In the genomic region with DNA sequence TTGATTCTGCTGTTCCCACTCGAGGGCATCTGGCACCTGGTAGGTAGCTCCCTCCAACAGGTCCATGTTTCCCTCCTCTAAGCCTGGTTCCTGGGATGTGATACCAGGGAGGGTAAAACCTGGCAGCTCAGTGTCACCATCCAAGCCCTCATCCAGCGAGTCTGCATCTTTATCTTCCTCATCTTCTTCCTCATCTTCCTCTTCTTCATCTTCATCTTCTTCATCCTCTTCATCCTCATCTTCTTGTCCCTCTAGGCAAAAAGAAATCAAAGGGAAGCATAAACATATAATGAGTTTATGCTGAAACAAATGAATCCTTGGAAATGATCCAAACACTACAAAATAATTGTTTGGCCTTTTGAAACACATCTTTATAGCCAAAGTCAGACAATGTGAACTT, we compare ENCODE assay signal across 27 cellular contexts.
"Had no signal": no experiment of that assay in that cellular context is flagged by ENCODE, and none has a peak within 500 bp of the region (broad histone marks: within the 10 kb centered on the region; RNA-seq: fewer than 3 reads in every experiment).

No MANE protein-coding gene starts in this region.

- H3K4me1 Mint-ChIP-seq: neural progenitor cell; stimulated activated effector memory CD8-positive, alpha-beta T cell treated with anti-CD3 and anti-CD28 coated beads, Interleukin-12 subunit alpha, Interleukin-12 subunit beta, amount 100 ng/mL, for 72 hours; stimulated activated naive B cell treated with anti-CD40 and anti-IgM and Interleukin-4, amounts not matched to agents 10 μg/mL and 1 μg/mL and 100 μg/mL, for 72 hours had no signal

- H3K36me3 Mint-ChIP-seq: stimulated activated effector memory CD8-positive, alpha-beta T cell treated with anti-CD3 and anti-CD28 coated beads, Interleukin-12 subunit alpha, Interleukin-12 subunit beta, amount 100 ng/mL, for 72 hours; stimulated activated naive B cell treated with anti-CD40 and anti-IgM and Interleukin-4, amounts not matched to agents 10 μg/mL and 1 μg/mL and 100 μg/mL, for 72 hours had no signal

- H3K27me3 ChIP-seq: neural progenitor cell, ovary, right lobe of liver, sigmoid colon, stomach, thyroid gland, tibial nerve, upper lobe of left lung, vagina had no signal

- DNase-seq: occipital lobe; ovary; posterior cingulate gyrus; psoas muscle; right cardiac atrium; right lobe of liver; sigmoid colon; small intestine; stimulated activated CD4-positive, alpha-beta T cell treated with anti-CD3 and anti-CD28 coated beads, Interleukin-15, amount 100 ng/mL, for 24 hours; stimulated activated CD4-positive, alpha-beta T cell treated with anti-CD3 and anti-CD28 coated beads, Interleukin-2, amount 100 ng/mL, for 24 hours; stimulated activated CD4-positive, alpha-beta T cell treated with anti-CD3 and anti-CD28 coated beads, Interleukin-2, amount 100 ng/mL, for 48 hours; stimulated activated CD4-positive, alpha-beta T cell treated with anti-CD3 and anti-CD28 coated beads, Interleukin-4, amount 100 ng/mL, for 24 hours; stimulated activated naive B cell treated with anti-CD40 and anti-IgM and Interleukin-4, amounts not matched to agents 10 μg/mL and 1 μg/mL and 100 μg/mL, for 72 hours; stimulated activated naive CD4-positive, alpha-beta T cell treated with Interleukin-2 at 50 U/mL for 16 hours; stomach; thyroid gland; trophoblast cell; upper lobe of left lung had no signal

- H3K4me3 Mint-ChIP-seq: nephron; neural progenitor cell; stimulated activated effector memory CD8-positive, alpha-beta T cell treated with anti-CD3 and anti-CD28 coated beads, Interleukin-12 subunit alpha, Interleukin-12 subunit beta, amount 100 ng/mL, for 72 hours; stimulated activated naive B cell treated with anti-CD40 and anti-IgM and Interleukin-4, amounts not matched to agents 10 μg/mL and 1 μg/mL and 100 μg/mL, for 72 hours; stimulated activated naive CD8-positive, alpha-beta T cell treated with anti-CD3 and anti-CD28 coated beads, Interleukin-15, Interleukin-2, amounts not matched to agents 100 ng/mL and 50 ng/mL, for 24 hours had no signal

- H3K4me3 ChIP-seq: neural progenitor cell, ovary, psoas muscle, right lobe of liver, sigmoid colon, stomach, thoracic aorta, thyroid gland, tibial nerve, upper lobe of left lung, vagina had no signal

- H3K9me3 ChIP-seq: ovary, psoas muscle, right lobe of liver, sigmoid colon, stomach, thoracic aorta, thyroid gland, tibial nerve, upper lobe of left lung, vagina had no signal

- H3K9me3 Mint-ChIP-seq: nephron; neural progenitor cell; stimulated activated effector memory CD8-positive, alpha-beta T cell treated with anti-CD3 and anti-CD28 coated beads, Interleukin-12 subunit alpha, Interleukin-12 subunit beta, amount 100 ng/mL, for 72 hours; stimulated activated naive B cell treated with anti-CD40 and anti-IgM and Interleukin-4, amounts not matched to agents 10 μg/mL and 1 μg/mL and 100 μg/mL, for 72 hours; stimulated activated naive CD8-positive, alpha-beta T cell treated with anti-CD3 and anti-CD28 coated beads, Interleukin-15, Interleukin-2, amounts not matched to agents 100 ng/mL and 50 ng/mL, for 24 hours had no signal

- ATAC-seq: psoas muscle; right cardiac atrium; right lobe of liver; stimulated activated effector memory CD8-positive, alpha-beta T cell treated with anti-CD3 and anti-CD28 coated beads, Interleukin-12 subunit alpha, Interleukin-12 subunit beta, amount 100 ng/mL, for 72 hours; stimulated activated naive B cell treated with anti-CD40 and anti-IgM and Interleukin-4, amounts not matched to agents 10 μg/mL and 1 μg/mL and 100 μg/mL, for 72 hours had no signal

- H3K36me3 ChIP-seq: neural progenitor cell, ovary, right lobe of liver, thoracic aorta, thyroid gland, upper lobe of left lung, vagina had no signal

- H3K27ac Mint-ChIP-seq: neural progenitor cell; progenitor cell of endocrine pancreas; stimulated activated effector memory CD8-positive, alpha-beta T cell treated with anti-CD3 and anti-CD28 coated beads, Interleukin-12 subunit alpha, Interleukin-12 subunit beta, amount 100 ng/mL, for 72 hours; stimulated activated naive B cell treated with anti-CD40 and anti-IgM and Interleukin-4, amounts not matched to agents 10 μg/mL and 1 μg/mL and 100 μg/mL, for 72 hours; stimulated activated naive CD8-positive, alpha-beta T cell treated with anti-CD3 and anti-CD28 coated beads, Interleukin-15, Interleukin-2, amounts not matched to agents 100 ng/mL and 50 ng/mL, for 24 hours had no signal

- H3K27me3 Mint-ChIP-seq: progenitor cell of endocrine pancreas had no signal

- H3K27ac ChIP-seq: neural progenitor cell, ovary, parathyroid adenoma, psoas muscle, right lobe of liver, sigmoid colon, stomach, thoracic aorta, thyroid gland, tibial nerve, upper lobe of left lung, vagina had no signal

- H3K4me1 ChIP-seq: neural progenitor cell, parathyroid adenoma, psoas muscle, right lobe of liver, sigmoid colon, stomach, thyroid gland, tibial nerve, vagina had no signal
